In the genomic region with DNA sequence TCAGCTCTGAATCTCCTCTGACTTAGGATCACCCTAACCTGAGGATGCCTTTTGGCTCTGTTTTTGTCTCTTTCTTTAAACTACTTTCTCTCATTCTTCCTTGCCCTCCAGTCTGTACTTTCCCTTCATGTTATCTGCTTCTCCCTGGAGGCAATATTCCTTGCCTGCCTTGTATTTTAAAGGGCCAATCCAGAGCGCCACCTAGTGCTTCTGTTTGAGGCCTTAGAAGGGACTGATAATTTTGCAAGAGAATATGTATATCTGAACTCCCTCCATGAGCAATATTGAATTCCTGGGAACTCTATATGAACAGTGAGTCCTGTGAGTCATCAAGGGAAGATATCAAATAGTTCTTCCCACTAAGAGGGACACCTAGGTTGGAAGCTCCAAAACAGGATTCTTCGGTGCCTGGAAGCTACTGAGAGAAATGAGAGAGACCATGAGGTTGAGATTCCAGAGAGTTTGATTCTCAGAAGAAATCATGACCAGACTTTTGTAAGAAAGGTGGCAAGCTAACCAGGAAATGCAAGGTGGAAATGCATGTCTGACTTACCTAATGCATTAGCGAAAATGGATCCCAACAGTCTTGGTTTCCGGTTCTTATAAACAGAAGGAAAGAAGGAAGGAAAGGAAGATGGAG, we compare ENCODE assay signal across 8 cellular contexts.
A peak's percentile ranks its signal among the peaks of the same experiment; 100 is the strongest.
DNase-seq lines count a peak whose midpoint lies in the region; ATAC-seq lines count a peak whose summit lies in the region.

No MANE protein-coding gene starts in this region.

- peak; percentile 96 for ATAC-seq in left lobe of liver

- in situ Hi-C loops in T47D (cut with HindIII; ENCODE audit: low pct_unique_long_range_greater_than_20kb, low sequenced_read_pairs): no loop called here

- peak; percentile 70 for DNase-seq in activated effector memory CD4-positive, alpha-beta T cell treated with anti-CD3 and anti-CD28 coated beads, Interleukin-2, amount 50 U/mL, for 16 hours
- no peak for DNase-seq in activated effector memory CD4-positive, alpha-beta T cell treated with Interleukin-2 at 50 U/mL for 16 hours
- DNase-seq in Jurkat, Clone E6-1 (ENCODE audit: low read depth, low spot score): peak; percentile 76
- DNase-seq in SKM-1 treated with dmso at 0.1 percent for 144 hours (lab: John Stamatoyannopoulos, UW; ENCODE audit: unreplicated experiment) (peak; percentile 3), T47D (ENCODE audit: low read depth in 1 of 2, low spot score in 1 of 2) (peak; percentile 42 to 79), left lobe of liver (ENCODE audit: low spot score) (peak; percentile 62), superior temporal gyrus (ENCODE audit: extremely low spot score) (peak; percentile 57), NCI-H2227 (lab: John Stamatoyannopoulos, UW; ENCODE audit: unreplicated experiment) (no peak)

- no peak overlapping the region for H3K4me3 ChIP-seq in Jurkat, Clone E6-1 (ENCODE audit: low read length)

Comparison
In these comparisons a context has a peak if more than half of its experiments do, and no peak if none do; other contexts are left out.
1. DNase-seq: peak in activated effector memory CD4-positive, alpha-beta T cell treated with anti-CD3 and anti-CD28 coated beads, Interleukin-2, amount 50 U/mL, for 16 hours (single experiment), Jurkat, Clone E6-1 (single experiment), SKM-1 treated with dmso at 0.1 percent for 144 hours (single experiment), T47D (2 of 2), left lobe of liver (single experiment) and superior temporal gyrus (single experiment); none in activated effector memory CD4-positive, alpha-beta T cell treated with Interleukin-2 at 50 U/mL for 16 hours (single experiment) and NCI-H2227 (single experiment).